Comparison of ENCODE assay signal across 2 cellular contexts in genomic region chr1:25222606-25223005, GRCh38.
TF ChIP-seq lines count a peak whose summit lies in the region.

No MANE protein-coding gene starts in this region.

TF ChIP-seq in K562, 482 proteins besides CTCF, POLR2A, EP300 and RAD21:
- no peak for TF ChIP-seq ZNF764 (CRISPR knock-in tag; IDR thresholded peaks at IDR 0.05; ENCODE audit: low read depth)
- no peak for TF ChIP-seq CHD4 (IDR thresholded peaks at IDR 0.05; ENCODE audit: insufficient read depth, insufficient replicate concordance, low read depth, low read length, poor library complexity, severe bottlenecking)
- TF ChIP-seq LARP7 (IDR thresholded peaks at IDR 0.05) = no peak

TF ChIP-seq in endothelial cell of umbilical vein, 7 proteins besides CTCF, POLR2A, EP300 and RAD21:
- TF ChIP-seq POLR2AphosphoS5 (IDR thresholded peaks at IDR 0.05; ENCODE audit: insufficient read depth, low read depth, low read length) = no peak
- no peak for TF ChIP-seq FOS (IDR thresholded peaks at IDR 0.05; ENCODE audit: borderline replicate concordance, insufficient read depth, low read length)
- no peak for TF ChIP-seq EZH2 (IDR thresholded peaks at IDR 0.05; ENCODE audit: borderline replicate concordance, low read depth, low read length, severe bottlenecking)
- TF ChIP-seq MYC (IDR thresholded peaks at IDR 0.05; ENCODE audit: low read depth, low read length) = no peak
- no peak for TF ChIP-seq JUN (IDR thresholded peaks at IDR 0.05; ENCODE audit: borderline replicate concordance, insufficient read depth, insufficient read length, low read depth)
- no peak for TF ChIP-seq GATA2 (IDR thresholded peaks at IDR 0.05; ENCODE audit: insufficient read depth, insufficient read length, low read depth, low read length)
- no peak for TF ChIP-seq MAX (IDR thresholded peaks at IDR 0.05; ENCODE audit: insufficient read depth, insufficient read length)
